8 cellular contexts compared by ENCODE assay signal in the genomic region with DNA sequence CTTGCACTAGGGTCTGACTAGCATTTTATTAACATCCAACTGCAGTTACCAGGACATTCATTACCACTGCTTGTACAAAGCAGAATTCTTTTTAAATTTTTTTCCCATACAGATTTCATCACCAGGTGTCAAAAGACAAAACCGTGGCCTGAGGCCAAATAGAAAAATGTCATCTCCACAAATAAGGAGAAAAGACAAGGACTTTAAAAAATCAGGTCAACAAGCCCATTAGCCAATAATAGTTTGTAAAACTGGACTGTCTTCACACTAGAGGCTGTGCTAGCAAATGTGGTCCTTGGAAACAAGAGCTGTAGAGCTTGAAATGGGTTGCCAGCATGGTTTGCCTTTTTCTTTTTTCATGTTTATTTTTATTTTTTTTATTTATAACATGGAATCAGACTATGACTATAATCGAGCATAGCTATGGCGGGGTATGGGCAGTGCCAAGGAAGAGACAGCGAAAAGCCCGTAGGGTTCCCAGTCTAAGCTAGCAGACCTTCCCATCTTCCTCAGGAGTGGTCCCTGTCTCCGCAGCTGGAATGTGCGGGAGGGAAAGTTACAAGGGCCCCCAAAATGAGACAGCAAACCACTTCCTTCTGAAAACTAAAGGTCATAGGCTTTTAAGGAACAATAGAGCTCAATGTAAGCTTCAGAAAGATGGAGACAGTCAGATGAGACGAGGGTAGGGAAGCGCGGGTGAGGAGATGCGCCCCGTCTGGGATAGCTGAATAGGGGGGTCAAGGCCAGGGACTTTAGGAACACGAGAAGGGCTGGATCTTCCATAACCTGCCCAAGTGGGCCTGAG. TPM values are rescaled to one million over a fixed set of nuclear protein-coding genes. Genes with fewer than 3 reads are reported as not detected.
DNase-seq lines count a peak whose midpoint lies in the region; ATAC-seq and TF ChIP-seq lines count a peak whose summit lies in the region.

No MANE protein-coding gene starts in this region.

- in situ Hi-C loops in G401 (cut with HindIII; ENCODE audit: low sequenced_read_pairs), result no loop called here

- no peaks in the 10 kb centered on the region for H3K27me3 Mint-ChIP-seq in stimulated activated naive B cell treated with anti-CD40 and anti-IgM and Interleukin-4, amounts not matched to agents 10 μg/mL and 1 μg/mL and 100 μg/mL, for 72 hours

- peak overlapping the region; percentile 96 for H3K27ac Mint-ChIP-seq in stimulated activated naive B cell treated with anti-CD40 and anti-IgM and Interleukin-4, amounts not matched to agents 10 μg/mL and 1 μg/mL and 100 μg/mL, for 72 hours

- H3K27me3 ChIP-seq in kidney epithelial cell (ENCODE audit: control insufficient read depth, insufficient read depth, low read length), result no peaks in the 10 kb centered on the region

- no peaks in the 10 kb centered on the region for H3K36me3 ChIP-seq in kidney epithelial cell (ENCODE audit: control insufficient read depth, insufficient read depth, low read length)

- ATAC-seq in stimulated activated naive B cell treated with anti-CD40 and anti-IgM and Interleukin-4, amounts not matched to agents 10 μg/mL and 1 μg/mL and 100 μg/mL, for 72 hours (replicated peaks), result no peak

- no peak for TF ChIP-seq POLR2A in NB4 (IDR thresholded peaks at IDR 0.05; ENCODE audit: extremely low read depth, insufficient read length)

- DNase-seq in G401 (ENCODE audit: low spot score) (peak; percentile 63), NB4 (ENCODE audit: low read depth) (peak; percentile 45), astrocyte of the hippocampus (ENCODE audit: low read depth, low spot score) (peak; percentile 29), kidney epithelial cell (ENCODE audit: low read depth) (no peak), LoVo (ENCODE audit: low spot score) (no peak), GOT3 (lab: John Stamatoyannopoulos, UW) (no peak), SKM-1 (lab: John Stamatoyannopoulos, UW; ENCODE audit: unreplicated experiment) (no peak)
- DNase-seq in stimulated activated naive B cell treated with anti-CD40 and anti-IgM and Interleukin-4, amounts not matched to agents 10 μg/mL and 1 μg/mL and 100 μg/mL, for 72 hours, result no peak

- peak overlapping the region; percentile 87 for H3K4me3 ChIP-seq in NB4 (ENCODE audit: low read depth, low read length)
- H3K4me3 ChIP-seq in kidney epithelial cell (ENCODE audit: low read depth, low read length), result peak overlapping the region; percentile 57

- peaks cover 12 to 38% of the 10 kb centered on the region in 2 donors for H3K4me1 Mint-ChIP-seq in stimulated activated naive B cell treated with anti-CD40 and anti-IgM and Interleukin-4, amounts not matched to agents 10 μg/mL and 1 μg/mL and 100 μg/mL, for 72 hours

- peak overlapping the region; percentile 91 to 93 for H3K4me3 Mint-ChIP-seq in stimulated activated naive B cell treated with anti-CD40 and anti-IgM and Interleukin-4, amounts not matched to agents 10 μg/mL and 1 μg/mL and 100 μg/mL, for 72 hours

- peaks cover 4 to 12% of the 10 kb centered on the region in 2 donors for H3K36me3 Mint-ChIP-seq in stimulated activated naive B cell treated with anti-CD40 and anti-IgM and Interleukin-4, amounts not matched to agents 10 μg/mL and 1 μg/mL and 100 μg/mL, for 72 hours

- no peaks in the 10 kb centered on the region for H3K9me3 Mint-ChIP-seq in stimulated activated naive B cell treated with anti-CD40 and anti-IgM and Interleukin-4, amounts not matched to agents 10 μg/mL and 1 μg/mL and 100 μg/mL, for 72 hours

- TF ChIP-seq CTCF in NB4 (IDR thresholded peaks at IDR 0.05; ENCODE audit: low read depth, low read length) (no peak), kidney epithelial cell (IDR thresholded peaks at IDR 0.05; ENCODE audit: insufficient read depth, low read length, poor library complexity, severe bottlenecking) (no peak)

RNA-seq across cellular contexts. Expression of a gene that starts 1.5 kb away (rescaled TPM):
- 14.4 and 23.9 TPM in 2 replicates for total RNA-seq in G401 (2014; rRNA removed; shearing (Covaris generic))
- 37.2 and 39.0 TPM in 2 replicates for total RNA-seq in kidney epithelial cell

RNA-seq across cellular contexts. Expression of a gene that starts 47.9 kb away (rescaled TPM):
- 19.3 and 37.4 TPM in 2 replicates for total RNA-seq in G401 (2014; rRNA removed; shearing (Covaris generic))
- 17.4 and 21.3 TPM in 2 replicates for total RNA-seq in kidney epithelial cell

Comparison
In these comparisons a context has a peak if more than half of its experiments do, and no peak if none do; other contexts are left out.
1. DNase-seq: peak in G401 (single experiment), NB4 (single experiment) and astrocyte of the hippocampus (single experiment); none in kidney epithelial cell (single experiment), stimulated activated naive B cell treated with anti-CD40 and anti-IgM and Interleukin-4, amounts not matched to agents 10 μg/mL and 1 μg/mL and 100 μg/mL, for 72 hours (single experiment), LoVo (single experiment), GOT3 (single experiment) and SKM-1 (single experiment).